ENCODE assay signal across 12 cellular contexts in genomic region chr18:71336811-71337210, GRCh38.
"Had no signal": no experiment of that assay in that cellular context is flagged by ENCODE, and none has a peak within 500 bp of the region (broad histone marks: within the 10 kb centered on the region; RNA-seq: fewer than 3 reads in every experiment).

No MANE protein-coding gene starts in this region.

- DNase-seq: activated CD4-positive, alpha-beta T cell treated with anti-CD3 and anti-CD28 coated beads, Interleukin-2, amount 50 U/mL, for 48 hours; activated gamma-delta T cell treated with Interleukin-2 at 50 U/mL for 16 hours; gastrocnemius medialis; heart right ventricle; left lung; stimulated activated naive B cell treated with anti-CD40 and anti-IgM and Interleukin-4, amounts not matched to agents 10 μg/mL and 1 μg/mL and 100 μg/mL, for 72 hours; upper lobe of right lung had no signal

- H3K9me3 ChIP-seq: adrenal gland, breast epithelium, gastrocnemius medialis, heart right ventricle, left lung, upper lobe of right lung had no signal

- H3K4me1 ChIP-seq: adrenal gland, breast epithelium, gastrocnemius medialis, heart right ventricle, left lung, upper lobe of right lung had no signal

- ATAC-seq: activated naive CD4-positive, alpha-beta T cell treated with anti-CD3 and anti-CD28 coated beads, Interleukin-2, amount 50 U/mL, for 72 hours; esophagus mucosa; gastrocnemius medialis; heart right ventricle; left lung; stimulated activated naive B cell treated with anti-CD40 and anti-IgM and Interleukin-4, amounts not matched to agents 10 μg/mL and 1 μg/mL and 100 μg/mL, for 72 hours; upper lobe of right lung had no signal

- H3K4me3 ChIP-seq: adrenal gland, breast epithelium, coronary artery, gastrocnemius medialis, heart right ventricle, left lung, upper lobe of right lung had no signal

- H3K27me3 ChIP-seq: adrenal gland, breast epithelium, gastrocnemius medialis, heart right ventricle, left lung, upper lobe of right lung had no signal

- H3K36me3 ChIP-seq: adrenal gland, breast epithelium, gastrocnemius medialis, heart right ventricle, left lung, upper lobe of right lung had no signal

- H3K27ac ChIP-seq: adrenal gland, breast epithelium, coronary artery, gastrocnemius medialis, heart right ventricle, left lung, upper lobe of right lung had no signal
